Comparison of ENCODE assay signal across 17 cellular contexts in the genomic region with DNA sequence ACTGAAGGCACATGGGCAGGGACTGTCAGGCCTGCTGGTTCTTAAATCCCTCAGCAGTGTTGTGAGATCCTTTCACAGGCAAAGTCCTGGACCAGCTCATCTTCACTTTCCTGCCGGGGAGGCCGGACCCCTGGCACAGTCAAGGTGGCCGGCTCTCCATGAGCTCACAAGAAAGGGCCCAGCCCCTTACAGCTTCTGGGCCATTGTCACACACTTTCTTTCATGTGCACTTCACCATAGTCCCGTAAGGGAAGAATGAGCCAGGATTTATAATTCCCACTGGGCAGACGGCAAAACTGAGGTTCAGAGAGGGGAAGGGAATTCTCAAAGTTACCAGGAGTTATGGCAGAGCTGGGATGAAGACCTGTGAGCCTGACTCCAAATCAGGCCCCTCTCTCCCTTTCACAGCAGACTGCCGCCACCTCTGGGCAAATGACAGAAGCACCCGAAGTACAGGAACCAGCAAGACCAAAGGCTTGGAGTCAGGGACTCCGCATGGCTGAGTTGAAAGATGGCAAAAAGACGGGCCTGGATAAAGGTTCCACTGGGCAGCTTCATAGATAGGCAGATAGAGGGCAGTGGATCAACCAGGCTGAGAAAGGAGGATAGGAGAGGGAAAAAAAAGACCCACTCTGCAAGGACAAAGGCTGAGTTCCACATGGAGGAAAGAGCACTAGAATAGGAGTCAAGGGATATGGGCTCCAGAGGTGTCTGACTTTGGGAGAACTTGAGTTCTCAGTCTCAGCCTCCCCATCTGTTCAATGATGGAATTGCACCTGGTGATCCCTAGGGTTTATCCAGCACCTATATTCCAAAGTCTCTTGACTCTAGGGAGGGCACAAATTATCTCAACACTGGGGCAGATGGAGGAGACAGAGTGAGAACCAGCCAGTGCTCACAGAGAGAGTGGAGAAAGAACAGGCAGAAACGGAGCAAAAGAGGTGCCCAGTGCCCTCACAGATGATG.
A peak's percentile ranks its signal among the peaks of the same experiment; 100 is the strongest.
DNase-seq lines count a peak whose midpoint lies in the region; ATAC-seq, FAIRE-seq and TF ChIP-seq lines count a peak whose summit lies in the region.
"Had no signal": no experiment of that assay in that cellular context is flagged by ENCODE, and none has a peak within 500 bp of the region (broad histone marks: within the 10 kb centered on the region; RNA-seq: fewer than 3 reads in every experiment).

No MANE protein-coding gene starts in this region.

- no peak overlapping the region for H2AFZ ChIP-seq in SK-N-SH (ENCODE audit: low read depth)
- H2AFZ ChIP-seq: parathyroid adenoma had no signal

- TF ChIP-seq CTCF in SK-N-SH (IDR thresholded peaks at IDR 0.05), result no peak; the same call in 1 of the 2 replicates
- peak; percentile 27 for TF ChIP-seq CTCF in neural crest cell (conservative IDR thresholded peaks at IDR 0.05)
- no peak for TF ChIP-seq CTCF in upper lobe of right lung (IDR thresholded peaks at IDR 0.05)

- ATAC-seq in SK-N-SH treated with all-trans-retinoic acid at 6 μM for 48 hours (no peak), upper lobe of right lung (no peak)
- ATAC-seq: activated CD4-positive, CD25-positive, alpha-beta regulatory T cell treated with anti-CD3 and anti-CD28 coated beads, Interleukin-2, amount 50 U/mL, for 24 hours had no signal

- H3K27ac ChIP-seq in SK-N-SH (ENCODE audit: low read depth in 2 of 2, low read length in 1 of 2) (no peak overlapping the region), upper lobe of right lung (no peak overlapping the region), small intestine (ENCODE audit: low read depth in 1 of 2, low read length in 1 of 2) (no peak overlapping the region)
- H3K27ac ChIP-seq: adrenal gland, dorsolateral prefrontal cortex, parathyroid adenoma, suprapubic skin had no signal

- no peaks in the 10 kb centered on the region for H3K9me3 Mint-ChIP-seq in neural crest cell

- H3K9me2 ChIP-seq in SK-N-SH, result no peaks in the 10 kb centered on the region

- no peaks in the 10 kb centered on the region for H3K4me1 Mint-ChIP-seq in neural crest cell

- DNase-seq in SK-N-SH (no peak), NCI-H1092 treated with DMSO at 0.1 percent for 48 hours (lab: John Stamatoyannopoulos, UW) (peak; percentile 8), ecto neural progenitor cell (ENCODE audit: low spot score) (peak; percentile 56), neural crest cell (ENCODE audit: low read depth, low spot score) (no peak), upper lobe of right lung (no peak), small intestine (no peak), NCI-H748 (lab: John Stamatoyannopoulos, UW; ENCODE audit: unreplicated experiment) (no peak)
- DNase-seq: activated T-cell treated with anti-CD3 and anti-CD28 coated beads, Interleukin-2, amount 50 U/mL, for 1 hour; adrenal gland; dorsolateral prefrontal cortex; midbrain; MM.1S; NCI-H2171 treated with DMSO at 0.1 percent for 48 hours had no signal

- FAIRE-seq in small intestine (lab: Jason Lieb, UNC), result no peak

- intact Hi-C loops in upper lobe of right lung (cut with DNase I), result no loop called here

- no peak overlapping the region for H3K27ac Mint-ChIP-seq in neural crest cell (ENCODE audit: unreplicated experiment)

- no peak overlapping the region for H3K4me3 Mint-ChIP-seq in neural crest cell

- no peak overlapping the region for H3K4me3 ChIP-seq in SK-N-SH (ENCODE audit: low read depth in 2 of 2, low read length in 1 of 2)
- no peak overlapping the region for H3K4me3 ChIP-seq in upper lobe of right lung
- H3K4me3 ChIP-seq in small intestine (ENCODE audit: low read depth in 1 of 2, low read length in 2 of 2), result no peak overlapping the region
- H3K4me3 ChIP-seq: adrenal gland, dorsolateral prefrontal cortex, suprapubic skin had no signal

- WGBS in SK-N-SH (ENCODE audit: low lambda C conversion rate), result 86% methylated on average over 10 of the region's 10 CpGs
- 79 to 82% (median 79%) methylated on average over 10 of the region's 10 CpGs for whole genome bisulfite sequencing in small intestine, 3 donors

- H4K20me1 ChIP-seq in SK-N-SH (ENCODE audit: insufficient read depth), result no peaks in the 10 kb centered on the region

- CTCF ChIA-PET in SK-N-SH (lab: Yijun Ruan, JAX), result interaction anchor here (0.7 to 2.1 kb wide), 4 partner anchors 14 to 291 kb away, joined by 3 to 8 read pairs (median 3); no protein-coding TSS in a partner anchor

- no peaks in the 10 kb centered on the region for H3F3A ChIP-seq in SK-N-SH (replicated peaks; ENCODE audit: insufficient read depth)

- H3K27me3 ChIP-seq in SK-N-SH (ENCODE audit: insufficient read depth), result peaks cover 23% of the 10 kb centered on the region; the same call in 1 of the 2 replicates
- H3K27me3 ChIP-seq in upper lobe of right lung, result no peaks in the 10 kb centered on the region
- peaks cover 0 to 9% of the 10 kb centered on the region in 2 donors for H3K27me3 ChIP-seq in small intestine (ENCODE audit: control insufficient read depth in 2 of 2, insufficient read depth in 2 of 2, low read length in 2 of 2)

- H3K36me3 Mint-ChIP-seq in neural crest cell (ENCODE audit: low read depth), result no peaks in the 10 kb centered on the region

- H3K27me3 Mint-ChIP-seq in neural crest cell (ENCODE audit: low read depth), result no peaks in the 10 kb centered on the region

- H3K4me2 ChIP-seq in SK-N-SH, result no peak overlapping the region

- peak; percentile 43 for TF ChIP-seq RAD21 in SK-N-SH (IDR thresholded peaks at IDR 0.05; ENCODE audit: low read length)

- H3K4me1 ChIP-seq in SK-N-SH (ENCODE audit: control insufficient read depth in 1 of 2, insufficient read depth in 2 of 2, low read depth in 1 of 2, low read length in 1 of 2) (peaks cover 3 to 10% of the 10 kb centered on the region in 2 experiments; a peak in 1 of 4 replicates), upper lobe of right lung (no peaks in the 10 kb centered on the region), small intestine (ENCODE audit: control insufficient read depth in 2 of 2, insufficient read depth in 1 of 2, low read depth in 1 of 2, low read length in 1 of 2) (no peaks in the 10 kb centered on the region)
- H3K4me1 ChIP-seq: parathyroid adenoma, suprapubic skin had no signal

- no peak for TF ChIP-seq EP300 in SK-N-SH (IDR thresholded peaks at IDR 0.05; ENCODE audit: borderline replicate concordance in 1 of 2, low read depth in 1 of 2, low read length in 1 of 2)

- no peaks in the 10 kb centered on the region for H3K79me2 ChIP-seq in SK-N-SH (ENCODE audit: insufficient read depth)
- H3K79me2 ChIP-seq: parathyroid adenoma had no signal

- no peaks in the 10 kb centered on the region for H3K9me3 ChIP-seq in SK-N-SH
- no peaks in the 10 kb centered on the region for H3K9me3 ChIP-seq in upper lobe of right lung
- no peaks in the 10 kb centered on the region for H3K9me3 ChIP-seq in small intestine (ENCODE audit: control insufficient read depth, low read depth)
- H3K9me3 ChIP-seq: adrenal gland, suprapubic skin had no signal

- POLR2A ChIA-PET in SK-N-SH (lab: Yijun Ruan, JAX), result interaction anchor here (0.7 kb wide), 1 partner anchor 1020 kb away, joined by 3 read pairs; no protein-coding TSS in a partner anchor

- no peaks in the 10 kb centered on the region for H3K36me3 ChIP-seq in SK-N-SH (replicated peaks in 1 of 2; ENCODE audit: control insufficient read depth in 1 of 2, insufficient read depth in 2 of 2, low read length in 1 of 2)
- no peaks in the 10 kb centered on the region for H3K36me3 ChIP-seq in upper lobe of right lung
- H3K36me3 ChIP-seq in small intestine (ENCODE audit: control insufficient read depth in 2 of 2, insufficient read depth in 2 of 2, low read length in 2 of 2), result no peaks in the 10 kb centered on the region
- H3K36me3 ChIP-seq: adrenal gland, suprapubic skin had no signal

- no peak overlapping the region for H3K9ac ChIP-seq in SK-N-SH
- H3K9ac ChIP-seq: parathyroid adenoma had no signal

TF ChIP-seq in SK-N-SH, 30 proteins besides CTCF, POLR2A, EP300 and RAD21 (continues in another document):
- TF ChIP-seq SMC3 (IDR thresholded peaks at IDR 0.05; ENCODE audit: low read depth, low read length), result peak; percentile 8; the same call in 1 of the 2 replicates

TF ChIP-seq in SK-N-SH treated with all-trans-retinoic acid at 6 μM for 48 hours, 23 proteins besides CTCF, POLR2A, EP300 and RAD21:
- TF ChIP-seq ZNF565 (CRISPR knock-in tag; conservative IDR thresholded peaks at IDR 0.05; ENCODE audit: low read depth), result no peak
- TF ChIP-seq PPARA (CRISPR knock-in tag; IDR thresholded peaks at IDR 0.05; ENCODE audit: borderline replicate concordance), result no peak
- no peak for TF ChIP-seq ZNF70 (CRISPR knock-in tag; IDR thresholded peaks at IDR 0.05)
- no peak for TF ChIP-seq ZC3H10 (CRISPR knock-in tag; IDR thresholded peaks at IDR 0.05)
- no peak for TF ChIP-seq ISL1 (CRISPR knock-in tag; IDR thresholded peaks at IDR 0.05)
- TF ChIP-seq TCF4 (CRISPR knock-in tag; IDR thresholded peaks at IDR 0.05; ENCODE audit: borderline replicate concordance), result no peak
- TF ChIP-seq GLIS3 (CRISPR knock-in tag; IDR thresholded peaks at IDR 0.05), result no peak
- no peak for TF ChIP-seq RARB (CRISPR knock-in tag; IDR thresholded peaks at IDR 0.05)
- TF ChIP-seq CREB5 (CRISPR knock-in tag; IDR thresholded peaks at IDR 0.05; ENCODE audit: low read depth), result no peak
- no peak for TF ChIP-seq OSR1 (CRISPR knock-in tag; IDR thresholded peaks at IDR 0.05)
- TF ChIP-seq, protein P1, sequence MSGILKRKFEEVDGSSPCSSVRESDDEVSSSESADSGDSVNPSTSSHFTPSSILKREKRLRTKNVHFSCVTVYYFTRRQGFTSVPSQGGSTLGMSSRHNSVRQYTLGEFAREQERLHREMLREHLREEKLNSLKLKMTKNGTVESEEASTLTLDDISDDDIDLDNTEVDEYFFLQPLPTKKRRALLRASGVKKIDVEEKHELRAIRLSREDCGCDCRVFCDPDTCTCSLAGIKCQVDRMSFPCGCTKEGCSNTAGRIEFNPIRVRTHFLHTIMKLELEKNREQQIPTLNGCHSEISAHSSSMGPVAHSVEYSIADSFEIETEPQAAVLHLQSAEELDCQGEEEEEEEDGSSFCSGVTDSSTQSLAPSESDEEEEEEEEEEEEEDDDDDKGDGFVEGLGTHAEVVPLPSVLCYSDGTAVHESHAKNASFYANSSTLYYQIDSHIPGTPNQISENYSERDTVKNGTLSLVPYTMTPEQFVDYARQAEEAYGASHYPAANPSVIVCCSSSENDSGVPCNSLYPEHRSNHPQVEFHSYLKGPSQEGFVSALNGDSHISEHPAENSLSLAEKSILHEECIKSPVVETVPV (CRISPR knock-in tag; IDR thresholded peaks at IDR 0.05), result no peak
- TF ChIP-seq ZFP3 (CRISPR knock-in tag; IDR thresholded peaks at IDR 0.05), result no peak

Comparison
In these comparisons a context has a peak if more than half of its experiments do, and no peak if none do; other contexts are left out.
1. DNase-seq: peak in NCI-H1092 treated with DMSO at 0.1 percent for 48 hours (single experiment) and ecto neural progenitor cell (single experiment); none in SK-N-SH (single experiment), neural crest cell (single experiment), upper lobe of right lung (single experiment), small intestine (single experiment) and NCI-H748 (single experiment).